14 cellular contexts compared by ENCODE assay signal in genomic region chr7:64320547-64321495, GRCh38. TPM values are rescaled to one million over a fixed set of nuclear protein-coding genes. Genes with fewer than 3 reads are reported as not detected.
A peak's percentile ranks its signal among the peaks of the same experiment; 100 is the strongest.
DNase-seq lines count a peak whose midpoint lies in the region; ATAC-seq and TF ChIP-seq lines count a peak whose summit lies in the region.
"Had no signal": no experiment of that assay in that cellular context is flagged by ENCODE, and none has a peak within 500 bp of the region (broad histone marks: within the 10 kb centered on the region; RNA-seq: fewer than 3 reads in every experiment).

No MANE protein-coding gene starts in this region.

- no peaks in the 10 kb centered on the region for H3K4me1 ChIP-seq in GM23338 (ENCODE audit: insufficient read depth)
- peaks cover 8% of the 10 kb centered on the region for H3K4me1 ChIP-seq in vagina
- H3K4me1 ChIP-seq: adrenal gland, right lobe of liver, testis had no signal

- H3K4me2 ChIP-seq in GM23338, result no peak overlapping the region

- no peak overlapping the region for H2AFZ ChIP-seq in GM23338

- intact Hi-C loops in vagina (cut with DNase I), result no loop called here

- TF ChIP-seq POLR2A in vagina (IDR thresholded peaks at IDR 0.05), result no peak

- H3K27ac ChIP-seq in GM23338 (ENCODE audit: low read depth) (no peak overlapping the region), vagina (no peak overlapping the region)
- H3K27ac ChIP-seq: adrenal gland, right lobe of liver, testis had no signal

- DNase-seq in DMS 273 (lab: John Stamatoyannopoulos, UW; ENCODE audit: unreplicated experiment), result peak; percentile 24
- DNase-seq in DMS 273 treated with DMSO at 0.1 percent for 48 hours (lab: John Stamatoyannopoulos, UW), result no peak
- DNase-seq in GM23338 (ENCODE audit: low spot score), result peak; percentile 10
- DNase-seq in NCI-H69 (lab: John Stamatoyannopoulos, UW), result peak; percentile 4
- DNase-seq in inferior parietal cortex (ENCODE audit: extremely low spot score), result peak; percentile 8
- DNase-seq in vagina (ENCODE audit: extremely low spot score in 2 of 2), result no peak
- DNase-seq in epidermal melanocyte (ENCODE audit: insufficient read length, low spot score), result no peak
- DNase-seq: 8988T; adrenal gland; naive thymus-derived CD8-positive, alpha-beta T cell; NCI-H2107; right lobe of liver; testis had no signal

- no peaks in the 10 kb centered on the region for H3K4me1 Mint-ChIP-seq in GM23338

- H3K4me3 Mint-ChIP-seq in GM23338, result no peak overlapping the region
- H3K4me3 Mint-ChIP-seq: naive thymus-derived CD8-positive, alpha-beta T cell had no signal

- peaks cover 36% of the 10 kb centered on the region; the same call in 2 of the 3 replicates for H3K36me3 Mint-ChIP-seq in GM23338 (ENCODE audit: low read depth)

- H3K79me2 ChIP-seq in GM23338 (replicated peaks; ENCODE audit: insufficient read depth), result peaks cover 79% of the 10 kb centered on the region

- H3K4me3 ChIP-seq in GM23338, result no peak overlapping the region
- H3K4me3 ChIP-seq in vagina, result no peak overlapping the region
- H3K4me3 ChIP-seq: adrenal gland, right lobe of liver, testis had no signal

- no peaks in the 10 kb centered on the region for H3F3A ChIP-seq in GM23338 (replicated peaks; ENCODE audit: low read depth)

- TF ChIP-seq CTCF in GM23338 (conservative IDR thresholded peaks at IDR 0.05; ENCODE audit: low read depth in 2 of 2) (peak in 1 of 2 experiments; percentile 37; a peak in 3 of 4 replicates), vagina (IDR thresholded peaks at IDR 0.05) (no peak)

- H3K9me2 ChIP-seq in GM23338 (ENCODE audit: insufficient read depth), result no peaks in the 10 kb centered on the region

- peak; percentile 43; the same call in 1 of the 3 replicates for ATAC-seq in GM23338
- no peak for ATAC-seq in GM21367 (IDR thresholded peaks at IDR 0.05; ENCODE audit: unreplicated experiment)
- ATAC-seq: naive thymus-derived CD8-positive, alpha-beta T cell had no signal

- H3K36me3 ChIP-seq in GM23338 (ENCODE audit: insufficient read depth) (no peaks in the 10 kb centered on the region; the same call in none of the 2 replicates), vagina (peaks cover 0 to 10% of the 10 kb centered on the region in 2 donors)
- H3K36me3 ChIP-seq: adrenal gland, right lobe of liver had no signal

- H3K27me3 ChIP-seq in GM23338 (ENCODE audit: insufficient read depth) (no peaks in the 10 kb centered on the region), vagina (no peaks in the 10 kb centered on the region)
- H3K27me3 ChIP-seq: adrenal gland, right lobe of liver, testis had no signal

- no peaks in the 10 kb centered on the region for H3K27me3 Mint-ChIP-seq in GM23338 (ENCODE audit: insufficient read depth, low read depth, poor library complexity)
- H3K27me3 Mint-ChIP-seq: naive thymus-derived CD8-positive, alpha-beta T cell had no signal

- H3K9me3 Mint-ChIP-seq in GM23338, result peaks cover 60% of the 10 kb centered on the region

- 0 out of 2 replicates have a peak, but pooled peaks cover 2% of the 10 kb centered on the region for H4K20me1 ChIP-seq in GM23338 (replicated peaks; ENCODE audit: insufficient read depth)

- no peak overlapping the region for H3K27ac Mint-ChIP-seq in GM23338

- no peaks in the 10 kb centered on the region for H3K9me3 ChIP-seq in vagina
- H3K9me3 ChIP-seq: adrenal gland, testis had no signal

TF ChIP-seq in GM23338, 12 proteins besides CTCF, POLR2A, EP300 and RAD21:
- TF ChIP-seq ZNF462 (CRISPR knock-in tag; IDR thresholded peaks at IDR 0.05), result no peak
- no peak for TF ChIP-seq EZH2phosphoT487 (IDR thresholded peaks at IDR 0.05; ENCODE audit: unreplicated experiment)
- no peak for TF ChIP-seq ZNF331 (CRISPR knock-in tag; IDR thresholded peaks at IDR 0.05; ENCODE audit: low read depth)
- TF ChIP-seq ZNF114 (CRISPR knock-in tag; IDR thresholded peaks at IDR 0.05), result no peak
- TF ChIP-seq NANOG (IDR thresholded peaks at IDR 0.05; ENCODE audit: borderline replicate concordance), result no peak
- no peak for TF ChIP-seq ETS1 (IDR thresholded peaks at IDR 0.05)
- TF ChIP-seq EZH2 (IDR thresholded peaks at IDR 0.05; ENCODE audit: low read depth, unreplicated experiment), result no peak

RNA-seq across cellular contexts. Expression of gene ZNF736, which starts 7.1 kb away (rescaled TPM):
- 14.2 and 15.0 TPM in 2 replicates for total RNA-seq in GM23338 (2014; rRNA removed; shearing (Covaris generic))
- polyA plus RNA-seq in GM23338 (2016; fragmentation: Nextera tagmentation; extraction: Ambion mirVana), result 2.6 and 4.6 TPM in 2 replicates
- total RNA-seq in vagina, result 11.3 TPM

Comparison
In these comparisons a context has a peak if more than half of its experiments do, and no peak if none do; other contexts are left out.
1. DNase-seq: peak in DMS 273 (single experiment), GM23338 (single experiment), NCI-H69 (single experiment) and inferior parietal cortex (single experiment); none in DMS 273 treated with DMSO at 0.1 percent for 48 hours (single experiment), vagina (0 of 2) and epidermal melanocyte (single experiment).